In the genomic region with DNA sequence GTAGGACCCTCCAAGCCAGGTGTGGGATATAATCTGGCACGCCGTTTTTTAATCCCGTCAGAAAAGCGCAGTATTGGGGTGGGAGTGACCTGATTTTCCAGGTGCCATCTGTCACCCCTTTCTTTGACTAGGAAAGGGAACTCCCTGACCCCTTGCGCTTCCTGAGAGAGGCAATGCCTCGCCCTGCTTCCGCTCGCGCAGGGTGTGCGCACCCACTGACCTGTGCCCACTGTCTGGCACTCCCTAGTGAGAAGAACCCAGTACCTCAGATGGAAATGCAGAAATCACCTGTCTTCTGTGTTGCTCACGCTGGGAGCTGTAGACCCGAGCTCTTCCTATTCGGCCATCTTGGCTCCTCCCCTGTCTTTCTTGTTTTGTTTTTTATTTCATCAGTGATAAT, we compare ENCODE assay signal across 14 cellular contexts. TPM values are rescaled to one million over a fixed set of nuclear protein-coding genes. Genes with fewer than 3 reads are reported as not detected.
"Had no signal": no experiment of that assay in that cellular context is flagged by ENCODE, and none has a peak within 500 bp of the region (broad histone marks: within the 10 kb centered on the region; RNA-seq: fewer than 3 reads in every experiment).

No MANE protein-coding gene starts in this region.

RNA-seq across cellular contexts. Expression of gene OR5M11, which starts 11.6 kb away (rescaled TPM):
- total RNA-seq: activated CD4-positive, alpha-beta memory T cell treated with anti-CD3 and anti-CD28 coated beads, Interleukin-2, amount 10 ng/mL, durations not matched to agents 7 days and 5 days; activated CD4-positive, alpha-beta T cell treated with anti-CD3 and anti-CD28 coated beads for 36 hours; activated CD4-positive, alpha-beta T cell treated with anti-CD3 and anti-CD28 coated beads, Interleukin-2, amount 10 ng/mL, durations not matched to agents 7 days and 5 days; activated CD8-positive, alpha-beta memory T cell treated with anti-CD3 and anti-CD28 coated beads, Interleukin-2, amount 10 ng/mL, durations not matched to agents 7 days and 5 days; activated CD8-positive, alpha-beta T cell treated with anti-CD3 and anti-CD28 coated beads, Interleukin-2, amount 10 ng/mL, durations not matched to agents 7 days and 5 days; activated naive CD8-positive, alpha-beta T cell treated with anti-CD3 and anti-CD28 coated beads, Interleukin-2, amount 10 ng/mL, durations not matched to agents 7 days and 5 days; activated T-helper 2 cell treated with anti-CD3 and anti-CD28 coated beads, Interferon-gamma antibody, Interleukin-2, Interleukin-4, amounts not matched to agents 10 μg/mL and 5 μg/mL and 100 μg/mL, durations not matched to agents 14 hours and 24 hours and 36 hours; ascending aorta; bronchial epithelial cell; cardiac muscle cell; chondrocyte; T-helper 17 cell; T-helper 2 cell treated with Interferon-gamma antibody and Interleukin-4, amounts not matched to agents 100 ng/mL and 5 ng/mL, for 36 hours; WTC11 had no signal

RNA-seq across cellular contexts. Expression of gene OR5M10, which starts 22.8 kb away (rescaled TPM):
- total RNA-seq: activated CD4-positive, alpha-beta memory T cell treated with anti-CD3 and anti-CD28 coated beads, Interleukin-2, amount 10 ng/mL, durations not matched to agents 7 days and 5 days; activated CD4-positive, alpha-beta T cell treated with anti-CD3 and anti-CD28 coated beads for 36 hours; activated CD4-positive, alpha-beta T cell treated with anti-CD3 and anti-CD28 coated beads, Interleukin-2, amount 10 ng/mL, durations not matched to agents 7 days and 5 days; activated CD8-positive, alpha-beta memory T cell treated with anti-CD3 and anti-CD28 coated beads, Interleukin-2, amount 10 ng/mL, durations not matched to agents 7 days and 5 days; activated CD8-positive, alpha-beta T cell treated with anti-CD3 and anti-CD28 coated beads, Interleukin-2, amount 10 ng/mL, durations not matched to agents 7 days and 5 days; activated naive CD8-positive, alpha-beta T cell treated with anti-CD3 and anti-CD28 coated beads, Interleukin-2, amount 10 ng/mL, durations not matched to agents 7 days and 5 days; activated T-helper 2 cell treated with anti-CD3 and anti-CD28 coated beads, Interferon-gamma antibody, Interleukin-2, Interleukin-4, amounts not matched to agents 10 μg/mL and 5 μg/mL and 100 μg/mL, durations not matched to agents 14 hours and 24 hours and 36 hours; ascending aorta; bronchial epithelial cell; cardiac muscle cell; chondrocyte; T-helper 17 cell; T-helper 2 cell treated with Interferon-gamma antibody and Interleukin-4, amounts not matched to agents 100 ng/mL and 5 ng/mL, for 36 hours; WTC11 had no signal

RNA-seq across cellular contexts. Expression of gene OR5M1, which starts 60.0 kb away (rescaled TPM):
- total RNA-seq: activated CD4-positive, alpha-beta memory T cell treated with anti-CD3 and anti-CD28 coated beads, Interleukin-2, amount 10 ng/mL, durations not matched to agents 7 days and 5 days; activated CD4-positive, alpha-beta T cell treated with anti-CD3 and anti-CD28 coated beads for 36 hours; activated CD4-positive, alpha-beta T cell treated with anti-CD3 and anti-CD28 coated beads, Interleukin-2, amount 10 ng/mL, durations not matched to agents 7 days and 5 days; activated CD8-positive, alpha-beta memory T cell treated with anti-CD3 and anti-CD28 coated beads, Interleukin-2, amount 10 ng/mL, durations not matched to agents 7 days and 5 days; activated CD8-positive, alpha-beta T cell treated with anti-CD3 and anti-CD28 coated beads, Interleukin-2, amount 10 ng/mL, durations not matched to agents 7 days and 5 days; activated naive CD8-positive, alpha-beta T cell treated with anti-CD3 and anti-CD28 coated beads, Interleukin-2, amount 10 ng/mL, durations not matched to agents 7 days and 5 days; activated T-helper 2 cell treated with anti-CD3 and anti-CD28 coated beads, Interferon-gamma antibody, Interleukin-2, Interleukin-4, amounts not matched to agents 10 μg/mL and 5 μg/mL and 100 μg/mL, durations not matched to agents 14 hours and 24 hours and 36 hours; ascending aorta; bronchial epithelial cell; cardiac muscle cell; chondrocyte; T-helper 17 cell; T-helper 2 cell treated with Interferon-gamma antibody and Interleukin-4, amounts not matched to agents 100 ng/mL and 5 ng/mL, for 36 hours; WTC11 had no signal
